11 cellular contexts compared by ENCODE assay signal in genomic region chr15:77974098-77974414, GRCh38.
DNase-seq lines count a peak whose midpoint lies in the region; ATAC-seq and TF ChIP-seq lines count a peak whose summit lies in the region.
"Had no signal": no experiment of that assay in that cellular context is flagged by ENCODE, and none has a peak within 500 bp of the region (broad histone marks: within the 10 kb centered on the region; RNA-seq: fewer than 3 reads in every experiment).

No MANE protein-coding gene starts in this region.

- peak overlapping the region; percentile 28 for H2AFZ ChIP-seq in parathyroid adenoma

- H3K79me2 ChIP-seq in parathyroid adenoma = no peaks in the 10 kb centered on the region

- ATAC-seq in stimulated activated naive CD8-positive, alpha-beta T cell treated with anti-CD3 and anti-CD28 coated beads, Interleukin-15, Interleukin-2, amounts not matched to agents 100 U/mL and 50 U/mL, for 24 hours = no peak
- ATAC-seq in GM18498 (IDR thresholded peaks at IDR 0.05; ENCODE audit: unreplicated experiment) = no peak
- ATAC-seq in HG02623 (IDR thresholded peaks at IDR 0.05; ENCODE audit: unreplicated experiment) = no peak

- no peaks in the 10 kb centered on the region for H3K9me3 ChIP-seq in parathyroid adenoma (ENCODE audit: control insufficient read depth, low read length)

- H3K4me3 ChIP-seq in fibroblast of villous mesenchyme (ENCODE audit: low read depth, low read length) = no peak overlapping the region
- no peak overlapping the region for H3K4me3 ChIP-seq in parathyroid adenoma (ENCODE audit: low read depth, low read length)
- H3K4me3 ChIP-seq: SK-N-MC had no signal

- no peak for TF ChIP-seq CTCF in fibroblast of villous mesenchyme (IDR thresholded peaks at IDR 0.05; ENCODE audit: insufficient read depth, low read depth, low read length)
- TF ChIP-seq CTCF in parathyroid adenoma (IDR thresholded peaks at IDR 0.05) = no peak

- no peaks in the 10 kb centered on the region for H3K27me3 ChIP-seq in parathyroid adenoma (ENCODE audit: control insufficient read depth, insufficient read depth, low read length)

- H3K27ac ChIP-seq in parathyroid adenoma = no peak overlapping the region
- H3K27ac ChIP-seq: SK-N-MC had no signal

- H3K4me1 ChIP-seq in parathyroid adenoma = no peaks in the 10 kb centered on the region

- H3K9ac ChIP-seq in parathyroid adenoma = no peak overlapping the region

- H3K4me2 ChIP-seq in parathyroid adenoma (ENCODE audit: low read length) = no peak overlapping the region

- DNase-seq in DMS79 (lab: John Stamatoyannopoulos, UW) = peak; percentile 5
- peak; percentile 81 for DNase-seq in NCI-H446 treated with DMSO at 0.1 percent for 48 hours (lab: John Stamatoyannopoulos, UW)
- DNase-seq in fibroblast of villous mesenchyme (ENCODE audit: low read depth) = peak; percentile 66
- DNase-seq in NCI-H748 (lab: John Stamatoyannopoulos, UW; ENCODE audit: unreplicated experiment) = no peak
- DNase-seq in stimulated activated naive CD8-positive, alpha-beta T cell treated with anti-CD3 and anti-CD28 coated beads, Interleukin-15, Interleukin-2, amounts not matched to agents 100 U/mL and 50 U/mL, for 24 hours = no peak
- DNase-seq: activated naive CD4-positive, alpha-beta T cell; stimulated activated CD4-positive, alpha-beta T cell treated with anti-CD3 and anti-CD28 coated beads, Interleukin-1b, Interleukin-23, amount 100 ng/mL, for 48 hours had no signal

- no peaks in the 10 kb centered on the region for H3K36me3 ChIP-seq in parathyroid adenoma (ENCODE audit: control insufficient read depth, insufficient read depth, low read length)

Comparison
In these comparisons a context has a peak if more than half of its experiments do, and no peak if none do; other contexts are left out.
1. DNase-seq: peak in DMS79 (single experiment), NCI-H446 treated with DMSO at 0.1 percent for 48 hours (single experiment) and fibroblast of villous mesenchyme (single experiment); none in NCI-H748 (single experiment) and stimulated activated naive CD8-positive, alpha-beta T cell treated with anti-CD3 and anti-CD28 coated beads, Interleukin-15, Interleukin-2, amounts not matched to agents 100 U/mL and 50 U/mL, for 24 hours (single experiment).